ENCODE assay signal across 8 cellular contexts in the genomic region with DNA sequence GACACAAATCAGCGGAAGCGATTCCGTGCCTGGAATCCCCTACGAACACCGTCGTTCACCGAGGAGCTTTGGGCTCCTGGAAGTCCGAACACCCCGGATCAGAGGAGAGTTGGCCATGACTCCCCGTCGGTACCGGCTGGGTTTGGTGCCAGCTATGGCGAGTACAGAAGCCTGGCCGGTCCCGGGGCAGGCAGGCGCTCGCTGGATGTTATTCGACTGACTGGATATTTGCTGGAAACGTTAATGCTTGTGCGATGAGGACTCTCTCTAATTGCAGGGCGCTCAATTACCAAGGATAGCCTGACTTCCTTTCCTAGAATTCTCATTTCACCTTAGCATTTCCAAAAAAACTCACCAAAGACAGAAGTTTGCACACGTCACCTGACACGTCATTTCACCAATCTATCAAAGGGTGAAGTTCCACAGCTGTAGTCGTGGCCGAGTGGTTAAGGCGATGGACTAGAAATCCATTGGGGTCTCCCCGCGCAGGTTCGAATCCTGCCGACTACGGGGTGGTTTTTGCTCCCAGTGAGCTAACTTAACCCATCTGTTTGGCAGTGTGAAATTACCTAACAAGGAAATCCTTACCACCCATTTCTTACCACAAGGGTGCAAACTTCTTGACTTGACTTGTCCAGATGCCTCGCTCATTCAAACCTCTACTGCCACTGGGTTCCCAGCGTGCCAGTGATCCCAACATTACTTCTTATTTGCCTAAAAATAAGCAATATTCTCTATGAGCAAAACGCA. TPM values are rescaled to one million over a fixed set of nuclear protein-coding genes. Genes with fewer than 3 reads are reported as not detected.
DNase-seq lines count a peak whose midpoint lies in the region; FAIRE-seq and TF ChIP-seq lines count a peak whose summit lies in the region.

No MANE protein-coding gene starts in this region.

- DNase-seq in Daoy (ENCODE audit: low read depth) (peak; percentile 94), HFF-Myc (ENCODE audit: extremely low read depth, low read depth) (peak; percentile 85), SK-N-DZ (ENCODE audit: low spot score) (peak; percentile 37), kidney (no peak), T1000 (lab: John Stamatoyannopoulos, UW) (no peak), NCI-H1092 treated with DMSO at 0.1 percent for 48 hours (lab: John Stamatoyannopoulos, UW) (no peak)
- DNase-seq in stimulated activated CD4-positive, alpha-beta T cell treated with anti-CD3 and anti-CD28 coated beads, Interleukin-4, amount 100 ng/mL, for 24 hours, result peak; percentile 81

- no peaks in the 10 kb centered on the region for H3K36me3 ChIP-seq in kidney (ENCODE audit: control insufficient read depth in 1 of 2, insufficient read depth in 2 of 2, low read length in 2 of 2)

- intact Hi-C loops in kidney (cut with DNase I), result no loop called here

- no peak overlapping the region for H3K27ac ChIP-seq in kidney (ENCODE audit: low read depth in 2 of 2, low read length in 2 of 2)

- H3K4me3 Mint-ChIP-seq in brain, result peak overlapping the region; percentile 80 to 94 (median 86)

- H3K9me3 ChIP-seq in kidney (ENCODE audit: control insufficient read depth in 1 of 2, low read length in 2 of 2), result no peaks in the 10 kb centered on the region

- H3K4me3 ChIP-seq in HFF-Myc (replicated peaks; ENCODE audit: low read depth, low read length), result peak overlapping the region; percentile 74
- H3K4me3 ChIP-seq in kidney (ENCODE audit: low read length in 2 of 2), result peak overlapping the region; percentile 58 to 61

- peak overlapping the region in 3 of 5 experiments; percentile 11 to 66 (median 22) for H3K27ac Mint-ChIP-seq in brain

- peaks cover 28% of the 10 kb centered on the region for H3K4me1 Mint-ChIP-seq in brain

- H3K9me3 Mint-ChIP-seq in brain, result peaks cover 0 to 19% (median 4%) of the 10 kb centered on the region in 5 experiments

- H3K9ac ChIP-seq in kidney (ENCODE audit: low read length in 2 of 2), result no peak overlapping the region

- no peak for FAIRE-seq in kidney (lab: Jason Lieb, UNC)

- no peaks in the 10 kb centered on the region for H3K4me1 ChIP-seq in kidney (ENCODE audit: control insufficient read depth in 1 of 2, insufficient read depth in 1 of 2, low read depth in 1 of 2, low read length in 2 of 2)

- TF ChIP-seq CTCF in HFF-Myc (IDR thresholded peaks at IDR 0.05; ENCODE audit: low read depth, low read length, missing control alignments) (no peak), brain (conservative IDR thresholded peaks at IDR 0.05) (no peak), kidney (IDR thresholded peaks at IDR 0.05; ENCODE audit: borderline replicate concordance, extremely low read depth, insufficient read depth) (no peak)

- H3K36me3 Mint-ChIP-seq in brain, result no peaks in the 10 kb centered on the region

- peaks cover 85% of the 10 kb centered on the region for H3K27me3 Mint-ChIP-seq in brain

RNA-seq across cellular contexts. Expression of gene ZNF184, which starts 22.7 kb away (rescaled TPM):
- total RNA-seq in Daoy (2014; rRNA removed; shearing (Covaris generic)), result 13.9 and 16.5 TPM in 2 replicates
- 8.6 and 11.1 TPM in 2 replicates for polyA plus RNA-seq in SK-N-DZ (2014; cell fraction: cytosol; rRNA removed)
- polyA plus RNA-seq in SK-N-DZ (2014; cell fraction: nucleus; rRNA removed), result 7.1 and 9.7 TPM in 2 replicates
- 6.2 TPM for polyA plus RNA-seq in brain (ENCODE audit: insufficient read depth, low read depth, low replicate concordance)
- total RNA-seq in kidney, result 8.0 TPM
- 4.4 TPM for polyA plus RNA-seq in kidney (ENCODE audit: insufficient read depth, low read depth, low replicate concordance)

Comparison
In these comparisons a context has a peak if more than half of its experiments do, and no peak if none do; other contexts are left out.
1. DNase-seq: peak in Daoy (single experiment), HFF-Myc (single experiment), SK-N-DZ (single experiment) and stimulated activated CD4-positive, alpha-beta T cell treated with anti-CD3 and anti-CD28 coated beads, Interleukin-4, amount 100 ng/mL, for 24 hours (single experiment); none in kidney (single experiment), T1000 (single experiment) and NCI-H1092 treated with DMSO at 0.1 percent for 48 hours (single experiment).